Comparison of ENCODE assay signal across 17 cellular contexts in genomic region chr17:5115673-5116651, GRCh38. TPM values are rescaled to one million over a fixed set of nuclear protein-coding genes. Genes with fewer than 3 reads are reported as not detected.
DNase-seq lines count a peak whose midpoint lies in the region; ATAC-seq and TF ChIP-seq lines count a peak whose summit lies in the region.
"Had no signal": no experiment of that assay in that cellular context is flagged by ENCODE, and none has a peak within 500 bp of the region (broad histone marks: within the 10 kb centered on the region; RNA-seq: fewer than 3 reads in every experiment).

USP6 (plus strand) TSS chr17:5116032; CDS start chr17:5130368, 14,336 bp downstream.

- peak within 1 kb of the TSS; percentile 80 for H3K4me2 ChIP-seq in GM23338
- no peak within 1 kb of the TSS for H3K4me2 ChIP-seq in MM.1S (ENCODE audit: low read depth, low read length)
- H3K4me2 ChIP-seq: BLaER1 treated with 17β-estradiol and CSF1 and Interleukin-3, amounts not matched to agents 10 nM and 100 nM had no signal

- peak; percentile 38 for ATAC-seq in GM23338
- ATAC-seq: left cardiac atrium had no signal

- peaks cover 16% of the 10 kb centered on the region for H3K9me3 Mint-ChIP-seq in GM23338
- H3K9me3 Mint-ChIP-seq in endothelial cell (ENCODE audit: unreplicated experiment), result no peaks in the 10 kb centered on the region

- peaks cover 22% of the 10 kb centered on the region for H3K27me3 Mint-ChIP-seq in GM23338 (ENCODE audit: insufficient read depth, low read depth, poor library complexity)
- peaks cover 9% of the 10 kb centered on the region for H3K27me3 Mint-ChIP-seq in endothelial cell (ENCODE audit: unreplicated experiment)

- no peaks in the 10 kb centered on the region for H3K9me2 ChIP-seq in GM23338 (ENCODE audit: insufficient read depth)
- no peaks in the 10 kb centered on the region for H3K9me2 ChIP-seq in MM.1S (replicated peaks; ENCODE audit: insufficient read depth, low read length)

- H3K4me3 Mint-ChIP-seq in GM23338 (peak within 1 kb of the TSS; percentile 85), endothelial cell (ENCODE audit: unreplicated experiment) (peak within 1 kb of the TSS; percentile 90)

- 0 out of 2 replicates have a peak, but pooled peaks cover 6% of the 10 kb centered on the region for H3K36me3 ChIP-seq in GM23338 (ENCODE audit: insufficient read depth)
- H3K36me3 ChIP-seq in MM.1S (replicated peaks; ENCODE audit: insufficient read depth, low read length), result no peaks in the 10 kb centered on the region
- H3K36me3 ChIP-seq: brain microvascular endothelial cell had no signal

- H3K4me1 ChIP-seq in GM23338 (ENCODE audit: insufficient read depth), result no peaks in the 10 kb centered on the region; the same call in 1 of the 2 replicates
- no peaks in the 10 kb centered on the region for H3K4me1 ChIP-seq in MM.1S (ENCODE audit: low read length)

- H4K20me1 ChIP-seq in GM23338 (replicated peaks; ENCODE audit: insufficient read depth) (no peaks in the 10 kb centered on the region), MM.1S (ENCODE audit: insufficient read depth, low read length) (no peaks in the 10 kb centered on the region)
- H4K20me1 ChIP-seq: BLaER1 treated with 17β-estradiol and CSF1 and Interleukin-3, amounts not matched to agents 10 nM and 100 nM had no signal

- peak within 1 kb of the TSS; percentile 35 for H2AFZ ChIP-seq in GM23338
- H2AFZ ChIP-seq in MM.1S (ENCODE audit: low read length), result no peak within 1 kb of the TSS

- H3K4me1 Mint-ChIP-seq in GM23338 (peaks cover 1% of the 10 kb centered on the region), endothelial cell (ENCODE audit: unreplicated experiment) (peaks cover 3% of the 10 kb centered on the region)

- DNase-seq in ELF-1 (ENCODE audit: low read depth, low spot score) (peak; percentile 72), GM23338 (ENCODE audit: low spot score) (peak; percentile 85), endothelial cell (ENCODE audit: low spot score) (peak; percentile 58), retinal pigment epithelial cell (ENCODE audit: low read depth) (no peak), NCI-H1105 (lab: John Stamatoyannopoulos, UW) (no peak), MM.1S (no peak), NCI-H69 (lab: John Stamatoyannopoulos, UW) (no peak)
- DNase-seq: activated gamma-delta T cell treated with Interleukin-2 at 50 U/mL for 16 hours, brain microvascular endothelial cell, left cardiac atrium, NCI-H2081, NCI-H774, SW 1271, WERI-Rb-1 had no signal

- no peak within 1 kb of the TSS for H3K27ac Mint-ChIP-seq in GM23338
- H3K27ac Mint-ChIP-seq in endothelial cell (ENCODE audit: unreplicated experiment), result peak within 1 kb of the TSS; percentile 80

- peaks cover 19% of the 10 kb centered on the region for H3K27me3 ChIP-seq in GM23338 (ENCODE audit: insufficient read depth)
- H3K27me3 ChIP-seq in MM.1S (replicated peaks; ENCODE audit: insufficient read depth, low read length), result no peaks in the 10 kb centered on the region; the same call in 1 of the 2 replicates
- H3K27me3 ChIP-seq: BLaER1 treated with 17β-estradiol and CSF1 and Interleukin-3, amounts not matched to agents 10 nM and 100 nM had no signal

- H3K27ac ChIP-seq in GM23338 (ENCODE audit: low read depth), result no peak within 1 kb of the TSS
- no peak within 1 kb of the TSS for H3K27ac ChIP-seq in MM.1S (ENCODE audit: low read length)
- H3K27ac ChIP-seq: BLaER1 treated with 17β-estradiol and CSF1 and Interleukin-3, amounts not matched to agents 10 nM and 100 nM; brain microvascular endothelial cell; WERI-Rb-1 had no signal

- H3K36me3 Mint-ChIP-seq in GM23338 (ENCODE audit: low read depth), result peaks cover 30% of the 10 kb centered on the region
- peaks cover 19% of the 10 kb centered on the region for H3K36me3 Mint-ChIP-seq in endothelial cell (ENCODE audit: low read depth, unreplicated experiment)

- TF ChIP-seq CTCF in GM23338 (conservative IDR thresholded peaks at IDR 0.05; ENCODE audit: low read depth in 2 of 2) (no peak), endothelial cell (IDR thresholded peaks at IDR 0.05; ENCODE audit: unreplicated experiment) (no peak), retinal pigment epithelial cell (conservative IDR thresholded peaks at IDR 0.05; ENCODE audit: low read depth, low read length) (no peak), MM.1S (IDR thresholded peaks at IDR 0.05; ENCODE audit: low read length) (no peak)

- no peak within 1 kb of the TSS for H3K9ac ChIP-seq in MM.1S (ENCODE audit: low read length)
- H3K9ac ChIP-seq: BLaER1 treated with 17β-estradiol and CSF1 and Interleukin-3, amounts not matched to agents 10 nM and 100 nM had no signal

- H3K9me3 ChIP-seq in MM.1S (replicated peaks; ENCODE audit: insufficient read depth, low read length), result no peaks in the 10 kb centered on the region

- H3K4me3 ChIP-seq in GM23338 (peak within 1 kb of the TSS; percentile 53), retinal pigment epithelial cell (ENCODE audit: low read length) (peak within 1 kb of the TSS; percentile 18), MM.1S (ENCODE audit: low read length) (no peak within 1 kb of the TSS)
- H3K4me3 ChIP-seq: BLaER1 treated with 17β-estradiol and CSF1 and Interleukin-3, amounts not matched to agents 10 nM and 100 nM had no signal

- H3F3A ChIP-seq in GM23338 (replicated peaks; ENCODE audit: low read depth) (0 out of 2 replicates have a peak, but pooled peaks cover 4% of the 10 kb centered on the region), MM.1S (ENCODE audit: insufficient read depth, low read length) (0 out of 2 replicates have a peak, but pooled peaks cover 3% of the 10 kb centered on the region)

- H3K79me2 ChIP-seq in GM23338 (replicated peaks; ENCODE audit: insufficient read depth), result peaks cover 10% of the 10 kb centered on the region
- H3K79me2 ChIP-seq in MM.1S (ENCODE audit: low read length), result peaks cover 6% of the 10 kb centered on the region

TF ChIP-seq in GM23338, 12 proteins besides CTCF, POLR2A, EP300 and RAD21:
- TF ChIP-seq ETS1 (IDR thresholded peaks at IDR 0.05) (0 out of 2 replicates have a peak, but pooled peaks have one; percentile 39), STAT1 (IDR thresholded peaks at IDR 0.05; ENCODE audit: unreplicated experiment) (no peak), POLR2AphosphoS5 (IDR thresholded peaks at IDR 0.05; ENCODE audit: low read depth) (peak; percentile 75)

RNA-seq across cellular contexts. Expression of gene USP6, which starts in this region (rescaled TPM):
- total RNA-seq in GM23338 (2014; rRNA removed; shearing (Covaris generic)), result 0.94 and 1.1 TPM in 2 replicates
- polyA plus RNA-seq in GM23338 (2016; fragmentation: Nextera tagmentation; extraction: Ambion mirVana), result 1.3 and 1.7 TPM in 2 replicates
- total RNA-seq in endothelial cell (ENCODE audit: unreplicated experiment), result 5.6 TPM
- total RNA-seq: dermis microvascular lymphatic vessel endothelial cell, HT-29 had no signal

Comparison
In these comparisons a context has a peak if more than half of its experiments do, and no peak if none do; other contexts are left out.
1. DNase-seq: peak in ELF-1 (single experiment), GM23338 (single experiment) and endothelial cell (single experiment); none in retinal pigment epithelial cell (single experiment), NCI-H1105 (single experiment), MM.1S (single experiment) and NCI-H69 (single experiment).